ENCODE assay signal across 17 cellular contexts in genomic region chr4:64341711-64342110, GRCh38.
DNase-seq lines count a peak whose midpoint lies in the region; ATAC-seq lines count a peak whose summit lies in the region.
"Had no signal": no experiment of that assay in that cellular context is flagged by ENCODE, and none has a peak within 500 bp of the region (broad histone marks: within the 10 kb centered on the region; RNA-seq: fewer than 3 reads in every experiment).

No MANE protein-coding gene starts in this region.

- no peak overlapping the region for H3K4me3 Mint-ChIP-seq in activated CD4-positive, alpha-beta memory T cell treated with anti-CD3 and anti-CD28 coated beads, Interleukin-2, amount 10 ng/mL, durations not matched to agents 7 days and 5 days
- H3K4me3 Mint-ChIP-seq: activated CD4-positive, alpha-beta memory T cell treated with anti-CD3 and anti-CD28 coated beads for 36 hours; activated naive CD4-positive, alpha-beta T cell treated with anti-CD3 and anti-CD28 coated beads, Interleukin-2, amount 50 U/mL, for 24 hours; activated T-cell treated with anti-CD3 and anti-CD28 coated beads, Interleukin-2, amount 50 U/mL, for 24 hours; dendritic cell treated with granulocyte-macrophage colony-stimulating factor and Interleukin-4, amounts not matched to agents 40 ng/mL and 50 ng/mL, for 4 days; naive thymus-derived CD8-positive, alpha-beta T cell; stimulated activated naive B cell treated with anti-CD40 and anti-IgM and Interleukin-4, amounts not matched to agents 10 μg/mL and 1 μg/mL and 100 μg/mL, for 72 hours had no signal

- ATAC-seq in GM19452 (IDR thresholded peaks at IDR 0.05; ENCODE audit: unreplicated experiment): no peak
- ATAC-seq: naive thymus-derived CD8-positive, alpha-beta T cell; stimulated activated naive B cell treated with anti-CD40 and anti-IgM and Interleukin-4, amounts not matched to agents 10 μg/mL and 1 μg/mL and 100 μg/mL, for 72 hours had no signal

- H3K27me3 Mint-ChIP-seq in activated CD4-positive, alpha-beta memory T cell treated with anti-CD3 and anti-CD28 coated beads, Interleukin-2, amount 10 ng/mL, durations not matched to agents 7 days and 5 days: no peaks in the 10 kb centered on the region
- H3K27me3 Mint-ChIP-seq: activated CD4-positive, alpha-beta memory T cell treated with anti-CD3 and anti-CD28 coated beads for 36 hours; activated naive CD4-positive, alpha-beta T cell treated with anti-CD3 and anti-CD28 coated beads, Interleukin-2, amount 50 U/mL, for 24 hours; activated T-cell treated with anti-CD3 and anti-CD28 coated beads, Interleukin-2, amount 50 U/mL, for 24 hours; dendritic cell treated with granulocyte-macrophage colony-stimulating factor and Interleukin-4, amounts not matched to agents 40 ng/mL and 50 ng/mL, for 4 days; naive thymus-derived CD8-positive, alpha-beta T cell; stimulated activated naive B cell treated with anti-CD40 and anti-IgM and Interleukin-4, amounts not matched to agents 10 μg/mL and 1 μg/mL and 100 μg/mL, for 72 hours had no signal

- H3K36me3 Mint-ChIP-seq in activated CD4-positive, alpha-beta memory T cell treated with anti-CD3 and anti-CD28 coated beads, Interleukin-2, amount 10 ng/mL, durations not matched to agents 7 days and 5 days (ENCODE audit: low read depth): no peaks in the 10 kb centered on the region
- H3K36me3 Mint-ChIP-seq: activated CD4-positive, alpha-beta memory T cell treated with anti-CD3 and anti-CD28 coated beads for 36 hours; activated naive CD4-positive, alpha-beta T cell treated with anti-CD3 and anti-CD28 coated beads, Interleukin-2, amount 50 U/mL, for 24 hours; naive thymus-derived CD8-positive, alpha-beta T cell; stimulated activated naive B cell treated with anti-CD40 and anti-IgM and Interleukin-4, amounts not matched to agents 10 μg/mL and 1 μg/mL and 100 μg/mL, for 72 hours had no signal

- POLR2A ChIA-PET in activated CD4-positive, alpha-beta memory T cell treated with anti-CD3 and anti-CD28 coated beads, Interleukin-2, amount 10 ng/mL, durations not matched to agents 7 days and 5 days (lab: Charles Lee): no interaction called here

- no peaks in the 10 kb centered on the region for H3K9me3 Mint-ChIP-seq in activated CD4-positive, alpha-beta memory T cell treated with anti-CD3 and anti-CD28 coated beads, Interleukin-2, amount 10 ng/mL, durations not matched to agents 7 days and 5 days

- DNase-seq in COR-L47 (lab: John Stamatoyannopoulos, UW): peak; percentile 23
- peak; percentile 68 for DNase-seq in NCI-H2171 (lab: John Stamatoyannopoulos, UW)
- DNase-seq in cerebellum (ENCODE audit: low spot score): peak; percentile 58
- peak; percentile 48 for DNase-seq in islet precursor cell
- DNase-seq in NCI-H1417 treated with DMSO at 0.1 percent for 48 hours (lab: John Stamatoyannopoulos, UW): no peak
- no peak for DNase-seq in activated CD4-positive, alpha-beta memory T cell treated with anti-CD3 and anti-CD28 coated beads, Interleukin-2, amount 10 ng/mL, durations not matched to agents 7 days and 5 days
- DNase-seq in A172 (ENCODE audit: low spot score): no peak
- DNase-seq: activated CD4-positive, alpha-beta memory T cell treated with anti-CD3 and anti-CD28 coated beads for 36 hours; activated T-cell treated with anti-CD3 and anti-CD28 coated beads, Interleukin-2, amount 50 U/mL, for 24 hours; DND-41; HCEC 1CT; naive thymus-derived CD8-positive, alpha-beta T cell; NCI-H1930; stimulated activated naive B cell treated with anti-CD40 and anti-IgM and Interleukin-4, amounts not matched to agents 10 μg/mL and 1 μg/mL and 100 μg/mL, for 72 hours had no signal

- no peaks in the 10 kb centered on the region for H3K4me1 Mint-ChIP-seq in activated CD4-positive, alpha-beta memory T cell treated with anti-CD3 and anti-CD28 coated beads, Interleukin-2, amount 10 ng/mL, durations not matched to agents 7 days and 5 days
- H3K4me1 Mint-ChIP-seq: activated naive CD4-positive, alpha-beta T cell treated with anti-CD3 and anti-CD28 coated beads, Interleukin-2, amount 50 U/mL, for 24 hours; naive thymus-derived CD8-positive, alpha-beta T cell; stimulated activated naive B cell treated with anti-CD40 and anti-IgM and Interleukin-4, amounts not matched to agents 10 μg/mL and 1 μg/mL and 100 μg/mL, for 72 hours had no signal

- CTCF ChIA-PET in activated CD4-positive, alpha-beta memory T cell treated with anti-CD3 and anti-CD28 coated beads, Interleukin-2, amount 10 ng/mL, durations not matched to agents 7 days and 5 days (lab: Charles Lee): no interaction called here

- H3K27ac Mint-ChIP-seq in activated CD4-positive, alpha-beta memory T cell treated with anti-CD3 and anti-CD28 coated beads, Interleukin-2, amount 10 ng/mL, durations not matched to agents 7 days and 5 days: no peak overlapping the region
- H3K27ac Mint-ChIP-seq: activated CD4-positive, alpha-beta memory T cell treated with anti-CD3 and anti-CD28 coated beads for 36 hours; activated naive CD4-positive, alpha-beta T cell treated with anti-CD3 and anti-CD28 coated beads, Interleukin-2, amount 50 U/mL, for 24 hours; activated T-cell treated with anti-CD3 and anti-CD28 coated beads, Interleukin-2, amount 50 U/mL, for 24 hours; dendritic cell treated with granulocyte-macrophage colony-stimulating factor and Interleukin-4, amounts not matched to agents 40 ng/mL and 50 ng/mL, for 4 days; naive thymus-derived CD8-positive, alpha-beta T cell; stimulated activated naive B cell treated with anti-CD40 and anti-IgM and Interleukin-4, amounts not matched to agents 10 μg/mL and 1 μg/mL and 100 μg/mL, for 72 hours had no signal

Comparison
In these comparisons a context has a peak if more than half of its experiments do, and no peak if none do; other contexts are left out.
1. DNase-seq: peak in COR-L47 (single experiment), NCI-H2171 (single experiment), cerebellum (single experiment) and islet precursor cell (single experiment); none in NCI-H1417 treated with DMSO at 0.1 percent for 48 hours (single experiment), activated CD4-positive, alpha-beta memory T cell treated with anti-CD3 and anti-CD28 coated beads, Interleukin-2, amount 10 ng/mL, durations not matched to agents 7 days and 5 days (single experiment) and A172 (single experiment).